1 cellular context compared by ENCODE assay signal in genomic region chr2:8378016-8378810, GRCh38.
TF ChIP-seq lines count a peak whose summit lies in the region.

No MANE protein-coding gene starts in this region.

TF ChIP-seq in HepG2, 621 proteins besides CTCF, POLR2A, EP300 and RAD21 (continued from another document and continues in another):
- no peak for TF ChIP-seq ZNF75D (CRISPR knock-in tag; IDR thresholded peaks at IDR 0.05; ENCODE audit: borderline replicate concordance)
- TF ChIP-seq MBD4 (IDR thresholded peaks at IDR 0.05; ENCODE audit: borderline replicate concordance, low read length) = peak; percentile 72
- peak; percentile 68 for TF ChIP-seq MED1 (CRISPR knock-in tag; IDR thresholded peaks at IDR 0.05)
- peak; percentile 89 for TF ChIP-seq HMG20A (CRISPR knock-in tag; IDR thresholded peaks at IDR 0.05; ENCODE audit: borderline replicate concordance)
- no peak for TF ChIP-seq SIN3B (IDR thresholded peaks at IDR 0.05; ENCODE audit: low read length)
- no peak for TF ChIP-seq ZBTB7A (CRISPR knock-in tag; IDR thresholded peaks at IDR 0.05)
- TF ChIP-seq, protein P1, sequence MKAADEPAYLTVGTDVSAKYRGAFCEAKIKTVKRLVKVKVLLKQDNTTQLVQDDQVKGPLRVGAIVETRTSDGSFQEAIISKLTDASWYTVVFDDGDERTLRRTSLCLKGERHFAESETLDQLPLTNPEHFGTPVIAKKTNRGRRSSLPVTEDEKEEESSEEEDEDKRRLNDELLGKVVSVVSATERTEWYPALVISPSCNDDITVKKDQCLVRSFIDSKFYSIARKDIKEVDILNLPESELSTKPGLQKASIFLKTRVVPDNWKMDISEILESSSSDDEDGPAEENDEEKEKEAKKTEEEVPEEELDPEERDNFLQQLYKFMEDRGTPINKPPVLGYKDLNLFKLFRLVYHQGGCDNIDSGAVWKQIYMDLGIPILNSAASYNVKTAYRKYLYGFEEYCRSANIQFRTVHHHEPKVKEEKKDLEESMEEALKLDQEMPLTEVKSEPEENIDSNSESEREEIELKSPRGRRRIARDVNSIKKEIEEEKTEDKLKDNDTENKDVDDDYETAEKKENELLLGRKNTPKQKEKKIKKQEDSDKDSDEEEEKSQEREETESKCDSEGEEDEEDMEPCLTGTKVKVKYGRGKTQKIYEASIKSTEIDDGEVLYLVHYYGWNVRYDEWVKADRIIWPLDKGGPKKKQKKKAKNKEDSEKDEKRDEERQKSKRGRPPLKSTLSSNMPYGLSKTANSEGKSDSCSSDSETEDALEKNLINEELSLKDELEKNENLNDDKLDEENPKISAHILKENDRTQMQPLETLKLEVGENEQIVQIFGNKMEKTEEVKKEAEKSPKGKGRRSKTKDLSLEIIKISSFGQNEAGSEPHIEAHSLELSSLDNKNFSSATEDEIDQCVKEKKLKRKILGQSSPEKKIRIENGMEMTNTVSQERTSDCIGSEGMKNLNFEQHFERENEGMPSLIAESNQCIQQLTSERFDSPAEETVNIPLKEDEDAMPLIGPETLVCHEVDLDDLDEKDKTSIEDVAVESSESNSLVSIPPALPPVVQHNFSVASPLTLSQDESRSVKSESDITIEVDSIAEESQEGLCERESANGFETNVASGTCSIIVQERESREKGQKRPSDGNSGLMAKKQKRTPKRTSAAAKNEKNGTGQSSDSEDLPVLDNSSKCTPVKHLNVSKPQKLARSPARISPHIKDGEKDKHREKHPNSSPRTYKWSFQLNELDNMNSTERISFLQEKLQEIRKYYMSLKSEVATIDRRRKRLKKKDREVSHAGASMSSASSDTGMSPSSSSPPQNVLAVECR (CRISPR knock-in tag; IDR thresholded peaks at IDR 0.05; ENCODE audit: borderline replicate concordance) = no peak; the same call in 1 of the 2 replicates
- TF ChIP-seq, protein P2, sequence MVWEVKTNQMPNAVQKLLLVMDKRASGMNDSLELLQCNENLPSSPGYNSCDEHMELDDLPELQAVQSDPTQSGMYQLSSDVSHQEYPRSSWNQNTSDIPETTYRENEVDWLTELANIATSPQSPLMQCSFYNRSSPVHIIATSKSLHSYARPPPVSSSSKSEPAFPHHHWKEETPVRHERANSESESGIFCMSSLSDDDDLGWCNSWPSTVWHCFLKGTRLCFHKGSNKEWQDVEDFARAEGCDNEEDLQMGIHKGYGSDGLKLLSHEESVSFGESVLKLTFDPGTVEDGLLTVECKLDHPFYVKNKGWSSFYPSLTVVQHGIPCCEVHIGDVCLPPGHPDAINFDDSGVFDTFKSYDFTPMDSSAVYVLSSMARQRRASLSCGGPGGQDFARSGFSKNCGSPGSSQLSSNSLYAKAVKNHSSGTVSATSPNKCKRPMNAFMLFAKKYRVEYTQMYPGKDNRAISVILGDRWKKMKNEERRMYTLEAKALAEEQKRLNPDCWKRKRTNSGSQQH (CRISPR knock-in tag; IDR thresholded peaks at IDR 0.05; ENCODE audit: low read depth) = no peak
- TF ChIP-seq POLR2AphosphoS2 (IDR thresholded peaks at IDR 0.05; ENCODE audit: low read depth, low read length) = no peak
- TF ChIP-seq KMT2B (CRISPR knock-in tag; IDR thresholded peaks at IDR 0.05) = no peak
- peak; percentile 35; the same call in 1 of the 2 replicates for TF ChIP-seq TBX3 (IDR thresholded peaks at IDR 0.05; ENCODE audit: borderline replicate concordance)
- no peak for TF ChIP-seq ZNF788 (CRISPR knock-in tag; IDR thresholded peaks at IDR 0.05; ENCODE audit: borderline replicate concordance)
- TF ChIP-seq, protein P3, sequence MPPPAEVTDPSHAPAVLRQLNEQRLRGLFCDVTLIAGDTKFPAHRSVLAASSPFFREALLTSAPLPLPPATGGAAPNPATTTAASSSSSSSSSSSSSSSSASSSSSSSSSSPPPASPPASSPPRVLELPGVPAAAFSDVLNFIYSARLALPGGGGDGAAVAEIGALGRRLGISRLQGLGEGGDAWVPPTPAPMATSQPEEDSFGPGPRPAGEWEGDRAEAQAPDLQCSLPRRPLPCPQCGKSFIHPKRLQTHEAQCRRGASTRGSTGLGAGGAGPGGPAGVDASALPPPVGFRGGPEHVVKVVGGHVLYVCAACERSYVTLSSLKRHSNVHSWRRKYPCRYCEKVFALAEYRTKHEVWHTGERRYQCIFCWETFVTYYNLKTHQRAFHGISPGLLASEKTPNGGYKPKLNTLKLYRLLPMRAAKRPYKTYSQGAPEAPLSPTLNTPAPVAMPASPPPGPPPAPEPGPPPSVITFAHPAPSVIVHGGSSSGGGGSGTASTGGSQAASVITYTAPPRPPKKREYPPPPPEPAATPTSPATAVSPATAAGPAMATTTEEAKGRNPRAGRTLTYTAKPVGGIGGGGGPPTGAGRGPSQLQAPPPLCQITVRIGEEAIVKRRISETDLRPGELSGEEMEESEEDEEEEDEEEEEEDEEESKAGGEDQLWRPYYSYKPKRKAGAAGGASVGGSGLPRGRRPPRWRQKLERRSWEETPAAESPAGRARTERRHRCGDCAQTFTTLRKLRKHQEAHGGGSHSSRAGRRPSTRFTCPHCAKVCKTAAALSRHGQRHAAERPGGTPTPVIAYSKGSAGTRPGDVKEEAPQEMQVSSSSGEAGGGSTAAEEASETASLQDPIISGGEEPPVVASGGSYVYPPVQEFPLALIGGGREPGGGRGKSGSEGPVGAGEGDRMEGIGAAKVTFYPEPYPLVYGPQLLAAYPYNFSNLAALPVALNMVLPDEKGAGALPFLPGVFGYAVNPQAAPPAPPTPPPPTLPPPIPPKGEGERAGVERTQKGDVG (CRISPR knock-in tag; IDR thresholded peaks at IDR 0.05; ENCODE audit: borderline replicate concordance) = no peak
- no peak for TF ChIP-seq RFX3 (CRISPR knock-in tag; IDR thresholded peaks at IDR 0.05)
- no peak for TF ChIP-seq TGIF2 (CRISPR knock-in tag; IDR thresholded peaks at IDR 0.05)
- no peak for TF ChIP-seq RFXANK (CRISPR knock-in tag; IDR thresholded peaks at IDR 0.05)
- TF ChIP-seq, protein P4, sequence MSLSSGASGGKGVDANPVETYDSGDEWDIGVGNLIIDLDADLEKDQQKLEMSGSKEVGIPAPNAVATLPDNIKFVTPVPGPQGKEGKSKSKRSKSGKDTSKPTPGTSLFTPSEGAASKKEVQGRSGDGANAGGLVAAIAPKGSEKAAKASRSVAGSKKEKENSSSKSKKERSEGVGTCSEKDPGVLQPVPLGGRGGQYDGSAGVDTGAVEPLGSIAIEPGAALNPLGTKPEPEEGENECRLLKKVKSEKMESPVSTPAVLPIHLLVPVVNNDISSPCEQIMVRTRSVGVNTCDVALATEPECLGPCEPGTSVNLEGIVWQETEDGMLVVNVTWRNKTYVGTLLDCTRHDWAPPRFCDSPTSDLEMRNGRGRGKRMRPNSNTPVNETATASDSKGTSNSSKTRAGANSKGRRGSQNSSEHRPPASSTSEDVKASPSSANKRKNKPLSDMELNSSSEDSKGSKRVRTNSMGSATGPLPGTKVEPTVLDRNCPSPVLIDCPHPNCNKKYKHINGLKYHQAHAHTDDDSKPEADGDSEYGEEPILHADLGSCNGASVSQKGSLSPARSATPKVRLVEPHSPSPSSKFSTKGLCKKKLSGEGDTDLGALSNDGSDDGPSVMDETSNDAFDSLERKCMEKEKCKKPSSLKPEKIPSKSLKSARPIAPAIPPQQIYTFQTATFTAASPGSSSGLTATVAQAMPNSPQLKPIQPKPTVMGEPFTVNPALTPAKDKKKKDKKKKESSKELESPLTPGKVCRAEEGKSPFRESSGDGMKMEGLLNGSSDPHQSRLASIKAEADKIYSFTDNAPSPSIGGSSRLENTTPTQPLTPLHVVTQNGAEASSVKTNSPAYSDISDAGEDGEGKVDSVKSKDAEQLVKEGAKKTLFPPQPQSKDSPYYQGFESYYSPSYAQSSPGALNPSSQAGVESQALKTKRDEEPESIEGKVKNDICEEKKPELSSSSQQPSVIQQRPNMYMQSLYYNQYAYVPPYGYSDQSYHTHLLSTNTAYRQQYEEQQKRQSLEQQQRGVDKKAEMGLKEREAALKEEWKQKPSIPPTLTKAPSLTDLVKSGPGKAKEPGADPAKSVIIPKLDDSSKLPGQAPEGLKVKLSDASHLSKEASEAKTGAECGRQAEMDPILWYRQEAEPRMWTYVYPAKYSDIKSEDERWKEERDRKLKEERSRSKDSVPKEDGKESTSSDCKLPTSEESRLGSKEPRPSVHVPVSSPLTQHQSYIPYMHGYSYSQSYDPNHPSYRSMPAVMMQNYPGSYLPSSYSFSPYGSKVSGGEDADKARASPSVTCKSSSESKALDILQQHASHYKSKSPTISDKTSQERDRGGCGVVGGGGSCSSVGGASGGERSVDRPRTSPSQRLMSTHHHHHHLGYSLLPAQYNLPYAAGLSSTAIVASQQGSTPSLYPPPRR (CRISPR knock-in tag; IDR thresholded peaks at IDR 0.05; ENCODE audit: borderline replicate concordance) = no peak
- TF ChIP-seq ISL2 (CRISPR knock-in tag; IDR thresholded peaks at IDR 0.05) = peak; percentile 69; the same call in 1 of the 2 replicates
- no peak for TF ChIP-seq ZNF550 (CRISPR knock-in tag; IDR thresholded peaks at IDR 0.05; ENCODE audit: borderline replicate concordance)
- TF ChIP-seq ZBTB38 (CRISPR knock-in tag; IDR thresholded peaks at IDR 0.05) = no peak
- TF ChIP-seq ONECUT2 (CRISPR knock-in tag; IDR thresholded peaks at IDR 0.05) = peak; percentile 78
- TF ChIP-seq ZSCAN5A (CRISPR knock-in tag; IDR thresholded peaks at IDR 0.05; ENCODE audit: borderline replicate concordance) = peak; percentile 20; the same call in 1 of the 2 replicates
- TF ChIP-seq KAT8 (CRISPR knock-in tag; IDR thresholded peaks at IDR 0.05) = peak; percentile 38; the same call in 1 of the 2 replicates
- no peak; the same call in 1 of the 2 replicates for TF ChIP-seq FOXJ3 (CRISPR knock-in tag; IDR thresholded peaks at IDR 0.05; ENCODE audit: borderline replicate concordance)
- no peak for TF ChIP-seq CHCHD3 (CRISPR knock-in tag; IDR thresholded peaks at IDR 0.05)
- peak; percentile 69; the same call in 1 of the 2 replicates for TF ChIP-seq ZNF292 (CRISPR knock-in tag; IDR thresholded peaks at IDR 0.05; ENCODE audit: borderline replicate concordance, low read depth)
- TF ChIP-seq, protein P5, sequence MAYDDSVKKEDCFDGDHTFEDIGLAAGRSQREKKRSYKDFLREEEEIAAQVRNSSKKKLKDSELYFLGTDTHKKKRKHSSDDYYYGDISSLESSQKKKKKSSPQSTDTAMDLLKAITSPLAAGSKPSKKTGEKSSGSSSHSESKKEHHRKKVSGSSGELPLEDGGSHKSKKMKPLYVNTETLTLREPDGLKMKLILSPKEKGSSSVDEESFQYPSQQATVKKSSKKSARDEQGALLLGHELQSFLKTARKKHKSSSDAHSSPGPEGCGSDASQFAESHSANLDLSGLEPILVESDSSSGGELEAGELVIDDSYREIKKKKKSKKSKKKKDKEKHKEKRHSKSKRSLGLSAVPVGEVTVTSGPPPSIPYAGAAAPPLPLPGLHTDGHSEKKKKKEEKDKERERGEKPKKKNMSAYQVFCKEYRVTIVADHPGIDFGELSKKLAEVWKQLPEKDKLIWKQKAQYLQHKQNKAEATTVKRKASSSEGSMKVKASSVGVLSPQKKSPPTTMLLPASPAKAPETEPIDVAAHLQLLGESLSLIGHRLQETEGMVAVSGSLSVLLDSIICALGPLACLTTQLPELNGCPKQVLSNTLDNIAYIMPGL (CRISPR knock-in tag; IDR thresholded peaks at IDR 0.05; ENCODE audit: borderline replicate concordance in 1 of 2, low read depth in 1 of 2) = no peak
- TF ChIP-seq ZNF724P (CRISPR knock-in tag; IDR thresholded peaks at IDR 0.05; ENCODE audit: borderline replicate concordance) = no peak
- no peak for TF ChIP-seq ZNF891 (CRISPR knock-in tag; IDR thresholded peaks at IDR 0.05)
- TF ChIP-seq ZNF256 (CRISPR knock-in tag; conservative IDR thresholded peaks at IDR 0.05) = no peak
- 0 out of 2 replicates have a peak, but pooled peaks have one; percentile 14 for TF ChIP-seq YEATS4 (CRISPR knock-in tag; IDR thresholded peaks at IDR 0.05; ENCODE audit: borderline replicate concordance)
- peak; percentile 81 for TF ChIP-seq TEAD3 (CRISPR knock-in tag; optimal IDR thresholded peaks at IDR 0.05; ENCODE audit: borderline replicate concordance)
- no peak for TF ChIP-seq NFYC (CRISPR knock-in tag; IDR thresholded peaks at IDR 0.05)
- peak; percentile 61; the same call in 1 of the 2 replicates for TF ChIP-seq RCOR2 (CRISPR knock-in tag; IDR thresholded peaks at IDR 0.05)
- 0 out of 2 replicates have a peak, but pooled peaks have one; percentile 24 for TF ChIP-seq SMC3 (IDR thresholded peaks at IDR 0.05; ENCODE audit: low read length)
- TF ChIP-seq, protein P6, sequence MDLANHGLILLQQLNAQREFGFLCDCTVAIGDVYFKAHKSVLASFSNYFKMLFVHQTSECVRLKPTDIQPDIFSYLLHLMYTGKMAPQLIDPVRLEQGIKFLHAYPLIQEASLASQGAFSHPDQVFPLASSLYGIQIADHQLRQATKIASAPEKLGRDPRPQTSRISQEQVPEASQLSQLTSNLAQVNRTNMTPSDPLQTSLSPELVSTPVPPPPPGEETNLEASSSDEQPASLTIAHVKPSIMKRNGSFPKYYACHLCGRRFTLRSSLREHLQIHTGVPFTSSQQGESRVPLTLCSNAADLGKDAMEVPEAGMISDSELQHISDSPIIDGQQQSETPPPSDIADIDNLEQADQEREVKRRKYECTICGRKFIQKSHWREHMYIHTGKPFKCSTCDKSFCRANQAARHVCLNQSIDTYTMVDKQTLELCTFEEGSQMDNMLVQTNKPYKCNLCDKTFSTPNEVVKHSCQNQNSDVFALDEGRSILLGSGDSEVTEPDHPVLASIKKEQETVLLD (CRISPR knock-in tag; IDR thresholded peaks at IDR 0.05; ENCODE audit: low read depth) = no peak
- TF ChIP-seq GTF2F1 (IDR thresholded peaks at IDR 0.05; ENCODE audit: low read length) = no peak
- TF ChIP-seq ARHGAP35 (CRISPR knock-in tag; IDR thresholded peaks at IDR 0.05; ENCODE audit: borderline replicate concordance) = no peak
- TF ChIP-seq, protein P7, sequence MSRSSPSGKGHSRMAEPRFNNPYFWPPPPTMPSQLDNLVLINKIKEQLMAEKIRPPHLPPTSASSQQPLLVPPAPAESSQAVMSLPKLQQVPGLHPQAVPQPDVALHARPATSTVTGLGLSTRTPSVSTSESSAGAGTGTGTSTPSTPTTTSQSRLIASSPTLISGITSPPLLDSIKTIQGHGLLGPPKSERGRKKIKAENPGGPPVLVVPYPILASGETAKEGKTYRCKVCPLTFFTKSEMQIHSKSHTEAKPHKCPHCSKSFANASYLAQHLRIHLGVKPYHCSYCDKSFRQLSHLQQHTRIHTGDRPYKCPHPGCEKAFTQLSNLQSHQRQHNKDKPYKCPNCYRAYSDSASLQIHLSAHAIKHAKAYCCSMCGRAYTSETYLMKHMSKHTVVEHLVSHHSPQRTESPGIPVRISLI (CRISPR knock-in tag; IDR thresholded peaks at IDR 0.05; ENCODE audit: borderline replicate concordance) = no peak
- no peak for TF ChIP-seq ZNF709 (CRISPR knock-in tag; IDR thresholded peaks at IDR 0.05)
- TF ChIP-seq AGO2 (optimal IDR thresholded peaks at IDR 0.05; ENCODE audit: low read depth, low read length) = no peak
- TF ChIP-seq HNF4G (IDR thresholded peaks at IDR 0.05; ENCODE audit: borderline replicate concordance, low read depth, low read length) = peak; percentile 71; the same call in 1 of the 2 replicates
- 0 out of 2 replicates have a peak, but pooled peaks have one; percentile 19 for TF ChIP-seq HNF4G (CRISPR knock-in tag; IDR thresholded peaks at IDR 0.05; ENCODE audit: borderline replicate concordance, low read depth)
- 0 out of 2 replicates have a peak, but pooled peaks have one; percentile 32 for TF ChIP-seq ZSCAN31 (CRISPR knock-in tag; IDR thresholded peaks at IDR 0.05; ENCODE audit: low read depth)
- no peak for TF ChIP-seq DMAP1 (CRISPR knock-in tag; IDR thresholded peaks at IDR 0.05)
